Comparison of ENCODE assay signal across 8 cellular contexts in the genomic region with DNA sequence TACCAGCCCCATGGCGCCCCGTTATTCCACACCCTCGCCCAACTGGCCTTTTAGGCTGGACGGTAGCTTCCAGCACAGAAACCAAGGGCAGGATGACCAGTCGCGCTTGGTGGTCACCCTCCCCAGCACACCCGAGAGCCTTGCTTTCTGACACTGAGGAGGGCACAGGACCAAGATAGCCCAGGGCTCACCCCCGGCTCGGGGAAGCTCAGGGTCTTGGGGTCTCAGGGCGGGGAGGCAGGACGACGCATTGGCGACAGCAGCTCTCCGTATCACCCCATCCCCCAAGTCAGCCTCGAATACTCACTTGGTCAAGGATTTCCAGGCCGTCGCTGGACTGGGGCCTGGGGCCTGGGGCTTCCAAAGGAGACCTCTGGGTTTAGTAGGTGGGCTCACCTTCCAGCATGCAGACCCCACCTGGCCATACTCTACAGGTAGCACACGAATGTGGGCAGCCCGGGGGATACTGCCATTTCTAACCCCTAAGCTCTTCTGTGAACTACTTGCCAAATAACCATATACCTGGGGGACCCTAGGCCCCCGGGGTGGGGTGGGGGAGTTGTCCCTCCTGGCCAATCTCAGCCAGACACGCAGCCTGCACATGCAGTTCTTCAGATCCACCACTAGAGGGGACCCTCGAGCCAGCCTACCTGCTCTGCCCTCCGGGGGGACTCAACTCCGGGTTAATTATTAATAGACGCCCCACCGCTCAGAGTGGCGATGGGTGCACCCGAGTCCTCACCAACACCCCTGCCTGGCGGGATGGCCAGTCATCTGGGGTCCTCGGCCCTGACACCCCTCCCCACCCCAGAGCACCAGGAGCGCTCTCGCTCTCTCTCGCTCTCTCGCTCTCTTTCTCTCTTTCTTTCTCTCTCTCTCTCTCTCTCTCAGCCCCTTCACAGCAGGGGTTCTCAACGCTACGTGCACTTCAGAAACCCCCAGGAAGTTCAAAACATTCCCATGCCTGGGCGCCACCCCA. TPM values are rescaled to one million over a fixed set of nuclear protein-coding genes. Genes with fewer than 3 reads are reported as not detected.
A peak's percentile ranks its signal among the peaks of the same experiment; 100 is the strongest.
DNase-seq lines count a peak whose midpoint lies in the region; ATAC-seq, FAIRE-seq and TF ChIP-seq lines count a peak whose summit lies in the region.

No MANE protein-coding gene starts in this region.

- no peak overlapping the region for H2BK12ac ChIP-seq in H1 (ENCODE audit: low read depth, low read length)

- peaks cover 2% of the 10 kb centered on the region for H3K4me1 Mint-ChIP-seq in mesothelial cell of epicardium

- H2BK5ac ChIP-seq in H1 (ENCODE audit: low read depth, low read length): peak overlapping the region; percentile 60; the same call in 1 of the 2 replicates

- H2AFZ ChIP-seq in H1 (ENCODE audit: low read length): no peak overlapping the region

- H3K4me3 ChIP-seq in H1 (ENCODE audit: extremely low read depth in 1 of 4, insufficient read depth in 2 of 4, low read depth in 3 of 4, low read length in 4 of 4) (peak overlapping the region; percentile 27 to 63 (median 36); a peak in 7 of 8 replicates), thoracic aorta (peak overlapping the region; percentile 44)

- no peak overlapping the region for H2BK120ac ChIP-seq in H1 (replicated peaks; ENCODE audit: low read depth, low read length)

- POLR2A ChIA-PET in H1 (lab: Charles Lee; ENCODE audit: partially characterized antibody): interaction anchor here (0.6 to 3.7 kb wide), 3 partner anchors 12 to 146 kb away, joined by 4 to 20 read pairs (median 5); no protein-coding TSS in a partner anchor

- H2AK5ac ChIP-seq in H1 (ENCODE audit: low read depth, low read length): peak overlapping the region; percentile 65; the same call in 1 of the 2 replicates

- H3K18ac ChIP-seq in H1 (ENCODE audit: extremely low read depth, low read length): no peak overlapping the region; the same call in 1 of the 2 replicates

- peak; percentile 17 for DNase-seq in NOMO-1 treated with DMSO at 0.1 percent for 48 hours (lab: John Stamatoyannopoulos, UW; ENCODE audit: unreplicated experiment)
- DNase-seq in NOMO-1 treated with dmso at 0.1 percent for 144 hours (lab: John Stamatoyannopoulos, UW; ENCODE audit: unreplicated experiment): no peak
- peak; percentile 18 to 44 for DNase-seq in NCI-H1930 (lab: John Stamatoyannopoulos, UW)
- peak; percentile 46 to 47 for DNase-seq in activated CD4-positive, alpha-beta T cell treated with anti-CD3 and anti-CD28 coated beads, Interleukin-2, amount 50 U/mL, for 4 hours
- peak in 1 of 2 experiments; percentile 86 for DNase-seq in H1 (ENCODE audit: low read depth in 1 of 2, low spot score in 2 of 2)
- peak in 1 of 2 experiments; percentile 72 for DNase-seq in mesothelial cell of epicardium (ENCODE audit: low spot score in 2 of 2, unreplicated experiment in 2 of 2)
- no peak for DNase-seq in thoracic aorta (ENCODE audit: low spot score)

- no peak overlapping the region for H3K4ac ChIP-seq in H1 (replicated peaks; ENCODE audit: insufficient read length, low read depth, low read length)

- H3K4me1 ChIP-seq in H1 (replicated peaks in 1 of 4; ENCODE audit: control insufficient read depth in 3 of 4, insufficient read depth in 4 of 4, low read length in 3 of 4) (peaks cover 0 to 8% (median 3%) of the 10 kb centered on the region in 4 experiments; a peak in 3 of 7 replicates), thoracic aorta (ENCODE audit: control insufficient read depth in 1 of 2, low read depth in 2 of 2) (peaks cover 7 to 19% of the 10 kb centered on the region in 2 donors)

- TF ChIP-seq CTCF in H1 (IDR thresholded peaks at IDR 0.05; ENCODE audit: control extremely low read depth in 1 of 3, insufficient read depth in 1 of 3, low read depth in 1 of 3, low read length in 3 of 3): peak; percentile 87 to 95 (median 90)
- peak; percentile 97 for TF ChIP-seq CTCF in mesothelial cell of epicardium (IDR thresholded peaks at IDR 0.05; ENCODE audit: unreplicated experiment)
- TF ChIP-seq CTCF in thoracic aorta (IDR thresholded peaks at IDR 0.05): peak; percentile 99

- H3K23me2 ChIP-seq in H1 (ENCODE audit: low read depth, low read length): no peaks in the 10 kb centered on the region

- H3K27me3 ChIP-seq in H1 (replicated peaks in 1 of 4; ENCODE audit: control insufficient read depth in 3 of 4, extremely low read depth in 1 of 4, insufficient read depth in 3 of 4, low read length in 3 of 4) (no peaks in the 10 kb centered on the region), thoracic aorta (replicated peaks; ENCODE audit: insufficient read depth) (no peaks in the 10 kb centered on the region)

- H4K8ac ChIP-seq in H1 (ENCODE audit: extremely low read depth, insufficient read depth, low read length): peak overlapping the region; percentile 57; the same call in 1 of the 2 replicates

- no peak for TF ChIP-seq EP300 in H1 (IDR thresholded peaks at IDR 0.05; ENCODE audit: borderline replicate concordance in 1 of 2, low read depth in 2 of 2, low read length in 2 of 2)

- H3K36me3 ChIP-seq in H1 (ENCODE audit: control insufficient read depth in 2 of 4, insufficient read depth in 4 of 4, low read length in 3 of 4) (peaks cover 0 to 19% (median 9%) of the 10 kb centered on the region in 4 experiments; a peak in 5 of 8 replicates), thoracic aorta (peaks cover 7% of the 10 kb centered on the region)

- no peak overlapping the region for H4K91ac ChIP-seq in H1 (replicated peaks; ENCODE audit: insufficient read length, low read length)

- H3K27ac Mint-ChIP-seq in mesothelial cell of epicardium: no peak overlapping the region

- peaks cover 5 to 25% of the 10 kb centered on the region in 2 experiments for H4K20me1 ChIP-seq in H1 (replicated peaks in 1 of 2; ENCODE audit: control insufficient read depth in 1 of 2, insufficient read depth in 2 of 2, low read length in 2 of 2)

- no peaks in the 10 kb centered on the region for H3K9me3 Mint-ChIP-seq in mesothelial cell of epicardium

- peak; percentile 68 to 77 for TF ChIP-seq RAD21 in H1 (IDR thresholded peaks at IDR 0.05 in 1 of 2, conservative IDR thresholded peaks at IDR 0.05 in 1 of 2; ENCODE audit: low read depth in 2 of 2, low read length in 2 of 2)

- H3K36me3 Mint-ChIP-seq in mesothelial cell of epicardium: peaks cover 7% of the 10 kb centered on the region

- no peak overlapping the region for H3K23ac ChIP-seq in H1 (ENCODE audit: insufficient read length)

- H3K4me3 Mint-ChIP-seq in mesothelial cell of epicardium: peak overlapping the region; percentile 36

- H2BK15ac ChIP-seq in H1 (ENCODE audit: low read length): no peak overlapping the region

- no peak overlapping the region for H3K9ac ChIP-seq in H1 (replicated peaks in 1 of 4; ENCODE audit: extremely low read depth in 1 of 4, low read depth in 3 of 4, low read length in 3 of 4)

- H3K27ac ChIP-seq in H1 (ENCODE audit: low read depth, low read length) (0 out of 2 replicates have a peak overlapping the region, but pooled peaks have one; percentile 15), thoracic aorta (no peak overlapping the region)

- peaks cover 0 to 14% of the 10 kb centered on the region in 2 experiments; a peak in 1 of 4 replicates for H3K79me2 ChIP-seq in H1 (ENCODE audit: control insufficient read depth in 1 of 2, insufficient read depth in 2 of 2, low read length in 2 of 2)

- H3K14ac ChIP-seq in H1 (ENCODE audit: insufficient read length): no peak overlapping the region

- no peak for FAIRE-seq in H1 (lab: Jason Lieb, UNC)

- ATAC-seq in thoracic aorta (ENCODE audit: insufficient number of reproducible peaks, low FRiP score, low read depth) (no peak), GM21529 (IDR thresholded peaks at IDR 0.05; ENCODE audit: unreplicated experiment) (no peak)

- CTCF ChIA-PET in H1 (lab: Charles Lee; ENCODE audit: partially characterized antibody): interaction anchor here (0.7 to 10.2 kb wide), 50 partner anchors 8 to 1259 kb away, joined by 3 to 110 read pairs (median 3); a partner anchor contains a TSS

- TF ChIP-seq POLR2A in H1 (IDR thresholded peaks at IDR 0.05; ENCODE audit: control extremely low read depth in 1 of 2, low read depth in 2 of 2, low read length in 2 of 2): no peak

- H3K4me2 ChIP-seq in H1 (ENCODE audit: insufficient read depth in 1 of 2, low read depth in 2 of 2, low read length in 2 of 2): peak overlapping the region; percentile 16 to 72; a peak in 3 of 4 replicates

- peaks cover 4% of the 10 kb centered on the region; the same call in 1 of the 2 replicates for H3K79me1 ChIP-seq in H1 (ENCODE audit: low read depth, low read length)

- no peak overlapping the region for H2BK20ac ChIP-seq in H1 (ENCODE audit: low read length)

- 48% methylated on average over 31 of the region's 37 CpGs; no CpG with 5 or more reads in 1 of the 2 experiments for WGBS in H1 (ENCODE audit: extremely low coverage in 1 of 2, insufficient coverage in 1 of 2, insufficient read length in 1 of 2, insufficient replicate concordance in 2 of 2, low coverage in 1 of 2, low lambda C conversion rate in 2 of 2, missing lambda C conversion rate in 1 of 2), 2 experiments

- peak overlapping the region; percentile 16 for H4K5ac ChIP-seq in H1 (ENCODE audit: insufficient read length, low read depth, low read length)

- no peaks in the 10 kb centered on the region for H3K27me3 Mint-ChIP-seq in mesothelial cell of epicardium (ENCODE audit: low read depth)

- no peak overlapping the region for H3K56ac ChIP-seq in H1 (replicated peaks; ENCODE audit: insufficient read length, low read depth, low read length)

- H3K9me3 ChIP-seq in H1 (ENCODE audit: insufficient read depth in 2 of 2, low read depth in 1 of 2, low read length in 1 of 2) (no peaks in the 10 kb centered on the region; a peak in 1 of 4 replicates), thoracic aorta (no peaks in the 10 kb centered on the region)

RNA-seq across cellular contexts. Expression of a gene that starts 30.0 kb away (rescaled TPM):
- total RNA-seq in H1 (2021; fragmentation: NEBNext Ultra II Directional; extraction: Animal tissue kit (Norgen Biotek cat#: 25700)): 109 and 111 TPM in 2 replicates
- 21.1 and 29.7 TPM in 2 replicates for polyA plus RNA-seq in H1 (2011; rRNA removed)
- 28.8 TPM for polyA plus RNA-seq in H1 (2011; cell fraction: cytosol; rRNA removed)
- 47.7 TPM for polyA plus RNA-seq in H1 (2011; cell fraction: nucleus; rRNA removed)
- 46.6 to 63.2 TPM (median 51.9 TPM) in 4 replicates for polyA plus RNA-seq in H1 (2012, experiment 1 of 2)
- polyA plus RNA-seq in H1 (2012, experiment 2 of 2): 41.5 TPM
- polyA plus RNA-seq in H1 (2013, experiment 1 of 2): 32.7 TPM
- 34.5 TPM for polyA plus RNA-seq in H1 (2013, experiment 2 of 2)
- polyA minus RNA-seq in H1 (2011; rRNA and poly(A)+ RNA removed): 64.0 and 65.1 TPM in 2 replicates
- polyA minus RNA-seq in H1 (2011; cell fraction: cytosol; rRNA and poly(A)+ RNA removed): 50.4 TPM
- polyA minus RNA-seq in H1 (2011; cell fraction: nucleus; rRNA and poly(A)+ RNA removed): 44.3 TPM
- 69.8 to 76.0 TPM (median 73.2 TPM) in 3 replicates for total RNA-seq in mesothelial cell of epicardium
- total RNA-seq in thoracic aorta: 10 to 100 TPM; 45.9 to 52.1 TPM

RNA-seq across cellular contexts. Expression of a gene that starts 30.8 kb away (rescaled TPM):
- 11.5 and 11.6 TPM in 2 replicates for total RNA-seq in H1 (2021; fragmentation: NEBNext Ultra II Directional; extraction: Animal tissue kit (Norgen Biotek cat#: 25700))
- 4.1 and 4.8 TPM in 2 replicates for polyA plus RNA-seq in H1 (2011; rRNA removed)
- 6.4 TPM for polyA plus RNA-seq in H1 (2011; cell fraction: cytosol; rRNA removed)
- 11.8 TPM for polyA plus RNA-seq in H1 (2011; cell fraction: nucleus; rRNA removed)
- polyA plus RNA-seq in H1 (2012, experiment 1 of 2): 8.1 to 15.2 TPM (median 9.5 TPM) in 4 replicates
- 3.3 TPM for polyA plus RNA-seq in H1 (2012, experiment 2 of 2)
- 3.0 TPM for polyA plus RNA-seq in H1 (2013, experiment 1 of 2)
- polyA plus RNA-seq in H1 (2013, experiment 2 of 2): 2.9 TPM
- 3.7 and 4.0 TPM in 2 replicates for polyA minus RNA-seq in H1 (2011; rRNA and poly(A)+ RNA removed)
- polyA minus RNA-seq in H1 (2011; cell fraction: cytosol; rRNA and poly(A)+ RNA removed): 8.0 TPM
- 3.8 TPM for polyA minus RNA-seq in H1 (2011; cell fraction: nucleus; rRNA and poly(A)+ RNA removed)
- total RNA-seq in mesothelial cell of epicardium: 20.6 to 25.9 TPM (median 23.5 TPM) in 3 replicates
- total RNA-seq in thoracic aorta: 1 to 10 TPM; 4.4 to 6.5 TPM

Comparison
In these comparisons a context has a peak if more than half of its experiments do, and no peak if none do; other contexts are left out.
1. DNase-seq: peak in NOMO-1 treated with DMSO at 0.1 percent for 48 hours (single experiment), NCI-H1930 (2 of 2) and activated CD4-positive, alpha-beta T cell treated with anti-CD3 and anti-CD28 coated beads, Interleukin-2, amount 50 U/mL, for 4 hours (2 of 2); none in NOMO-1 treated with dmso at 0.1 percent for 144 hours (single experiment) and thoracic aorta (single experiment).
2. Peak in every context shown above with its lines, with median percentiles within 50 percentile points of each other: CTCF ChIP-seq.